Comparison of ENCODE assay signal across 14 cellular contexts in the genomic region with DNA sequence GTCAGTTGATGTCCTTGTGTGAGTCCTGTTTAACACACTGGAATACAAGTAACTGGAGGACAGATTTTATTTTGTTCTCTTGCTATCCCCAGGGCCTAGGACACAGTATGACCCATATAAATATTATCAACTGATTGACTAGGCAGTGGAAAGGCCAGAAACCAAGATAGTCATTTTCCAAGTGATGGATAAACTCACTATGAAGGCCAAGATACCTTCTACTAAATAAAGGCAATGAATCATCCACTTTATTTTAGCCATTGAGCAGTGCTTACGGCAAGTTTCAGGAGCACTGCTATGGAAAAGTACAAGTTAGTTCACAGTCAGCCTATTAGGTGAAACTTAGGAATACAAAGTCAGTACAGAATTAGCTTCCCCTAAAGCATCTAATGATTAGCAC.
A peak's percentile ranks its signal among the peaks of the same experiment; 100 is the strongest.
DNase-seq lines count a peak whose midpoint lies in the region; ATAC-seq and TF ChIP-seq lines count a peak whose summit lies in the region.
"Had no signal": no experiment of that assay in that cellular context is flagged by ENCODE, and none has a peak within 500 bp of the region (broad histone marks: within the 10 kb centered on the region; RNA-seq: fewer than 3 reads in every experiment).

No MANE protein-coding gene starts in this region.

- H3K36me3 ChIP-seq in heart right ventricle (no peaks in the 10 kb centered on the region), MG63 (no peaks in the 10 kb centered on the region)

- ATAC-seq in heart right ventricle, result peak; percentile 44 to 94 (median 88)
- peak; percentile 61 to 76 for ATAC-seq in right cardiac atrium
- ATAC-seq in activated CD8-positive, alpha-beta T cell treated with anti-CD3 and anti-CD28 coated beads, Interleukin-2, amount 10 ng/mL, durations not matched to agents 7 days and 5 days, result no peak
- ATAC-seq in GM21447 (IDR thresholded peaks at IDR 0.05; ENCODE audit: unreplicated experiment), result no peak
- ATAC-seq: GM23338 had no signal

- no peak for TF ChIP-seq CTCF in heart right ventricle (IDR thresholded peaks at IDR 0.05)

- POLR2A ChIA-PET in activated CD8-positive, alpha-beta T cell treated with anti-CD3 and anti-CD28 coated beads, Interleukin-2, amount 10 ng/mL, durations not matched to agents 7 days and 5 days (lab: Charles Lee), result no interaction called here

- DNase-seq in M059J (ENCODE audit: low read depth), result peak; percentile 30
- DNase-seq in heart right ventricle, result no peak
- DNase-seq in right cardiac atrium, result no peak
- no peak for DNase-seq in activated CD8-positive, alpha-beta T cell treated with anti-CD3 and anti-CD28 coated beads, Interleukin-2, amount 10 ng/mL, durations not matched to agents 7 days and 5 days
- no peak for DNase-seq in NCI-H345 treated with DMSO at 0.1 percent for 48 hours (lab: John Stamatoyannopoulos, UW; ENCODE audit: unreplicated experiment)
- DNase-seq in MG63, result no peak
- DNase-seq: C1 segment of cervical spinal cord; Calu3; CD4-positive, alpha-beta T cell; DMS 273 treated with DMSO at 0.1 percent for 48 hours; H7 had no signal

- CTCF ChIA-PET in activated CD8-positive, alpha-beta T cell treated with anti-CD3 and anti-CD28 coated beads, Interleukin-2, amount 10 ng/mL, durations not matched to agents 7 days and 5 days (lab: Charles Lee), result no interaction called here

- no peaks in the 10 kb centered on the region for H3K4me1 Mint-ChIP-seq in activated CD8-positive, alpha-beta T cell treated with anti-CD3 and anti-CD28 coated beads, Interleukin-2, amount 10 ng/mL, durations not matched to agents 7 days and 5 days (ENCODE audit: low read depth)
- H3K4me1 Mint-ChIP-seq: B cell had no signal

- no peak overlapping the region for H3K4me3 Mint-ChIP-seq in activated CD8-positive, alpha-beta T cell treated with anti-CD3 and anti-CD28 coated beads, Interleukin-2, amount 10 ng/mL, durations not matched to agents 7 days and 5 days
- H3K4me3 Mint-ChIP-seq: B cell; CD4-positive, alpha-beta T cell; GM23338 had no signal

- intact Hi-C loops in heart right ventricle (cut with DNase I), result no loop called here
- intact Hi-C loops in right cardiac atrium (cut with DNase I), result no loop called here

- H3K4me1 ChIP-seq in heart right ventricle, result peaks cover 0 to 57% (median 24%) of the 10 kb centered on the region in 9 donors
- peaks cover 3% of the 10 kb centered on the region for H3K4me1 ChIP-seq in right cardiac atrium (ENCODE audit: control insufficient read depth, insufficient read depth, low read length)

- no peaks in the 10 kb centered on the region for H3K27me3 Mint-ChIP-seq in activated CD8-positive, alpha-beta T cell treated with anti-CD3 and anti-CD28 coated beads, Interleukin-2, amount 10 ng/mL, durations not matched to agents 7 days and 5 days (ENCODE audit: low read depth)
- H3K27me3 Mint-ChIP-seq: B cell; CD4-positive, alpha-beta T cell had no signal

- no peaks in the 10 kb centered on the region for H3K36me3 Mint-ChIP-seq in activated CD8-positive, alpha-beta T cell treated with anti-CD3 and anti-CD28 coated beads, Interleukin-2, amount 10 ng/mL, durations not matched to agents 7 days and 5 days (ENCODE audit: low read depth)

- H3K27me3 ChIP-seq in heart right ventricle (no peaks in the 10 kb centered on the region), right cardiac atrium (ENCODE audit: control insufficient read depth, insufficient read depth) (no peaks in the 10 kb centered on the region), MG63 (no peaks in the 10 kb centered on the region)

- H3K9me3 Mint-ChIP-seq in activated CD8-positive, alpha-beta T cell treated with anti-CD3 and anti-CD28 coated beads, Interleukin-2, amount 10 ng/mL, durations not matched to agents 7 days and 5 days (ENCODE audit: insufficient read depth), result no peaks in the 10 kb centered on the region
- H3K9me3 Mint-ChIP-seq: CD4-positive, alpha-beta T cell had no signal

- no peak overlapping the region for H3K27ac Mint-ChIP-seq in activated CD8-positive, alpha-beta T cell treated with anti-CD3 and anti-CD28 coated beads, Interleukin-2, amount 10 ng/mL, durations not matched to agents 7 days and 5 days
- H3K27ac Mint-ChIP-seq: B cell; CD4-positive, alpha-beta T cell; GM23338 had no signal

- H3K4me3 ChIP-seq in heart right ventricle (no peak overlapping the region), right cardiac atrium (ENCODE audit: low read length) (no peak overlapping the region), MG63 (no peak overlapping the region)
- H3K4me3 ChIP-seq: GM23338 had no signal

- peak overlapping the region; percentile 25 to 83 (median 72) for H3K27ac ChIP-seq in heart right ventricle
- H3K27ac ChIP-seq in right cardiac atrium (ENCODE audit: low read length), result no peak overlapping the region

- H3K9me3 ChIP-seq in heart right ventricle (no peaks in the 10 kb centered on the region), right cardiac atrium (ENCODE audit: control insufficient read depth, low read length) (peaks cover 2% of the 10 kb centered on the region), MG63 (no peaks in the 10 kb centered on the region)

- WGBS in heart right ventricle, 2 donors, result 47 to 51% methylated on average over 1 of the region's 1 CpG
- WGBS in right cardiac atrium, result 60% methylated on average over 1 of the region's 1 CpG

Comparison
In these comparisons a context has a peak if more than half of its experiments do, and no peak if none do; other contexts are left out.
1. ATAC-seq: peak in heart right ventricle (8 of 8) and right cardiac atrium (2 of 2); none in activated CD8-positive, alpha-beta T cell treated with anti-CD3 and anti-CD28 coated beads, Interleukin-2, amount 10 ng/mL, durations not matched to agents 7 days and 5 days (single experiment) and GM21447 (single experiment).